8 cellular contexts compared by ENCODE assay signal in genomic region chr20:4064118-4064962, GRCh38. TPM values are rescaled to one million over a fixed set of nuclear protein-coding genes. Genes with fewer than 3 reads are reported as not detected.
DNase-seq lines count a peak whose midpoint lies in the region; ATAC-seq and TF ChIP-seq lines count a peak whose summit lies in the region.

No MANE protein-coding gene starts in this region.

- H3K4me1 ChIP-seq in colonic mucosa = peaks cover 8% of the 10 kb centered on the region
- peaks cover 53% of the 10 kb centered on the region for H3K4me1 ChIP-seq in lower lobe of right lung
- peaks cover 0 to 73% (median 25%) of the 10 kb centered on the region in 4 donors for H3K4me1 ChIP-seq in tibial nerve

- H3K36me3 ChIP-seq in colonic mucosa (no peaks in the 10 kb centered on the region), lower lobe of right lung (no peaks in the 10 kb centered on the region), tibial nerve (no peaks in the 10 kb centered on the region)

- peak; percentile 90 to 92 for ATAC-seq in lower lobe of right lung
- ATAC-seq in HG03521 (IDR thresholded peaks at IDR 0.05; ENCODE audit: unreplicated experiment) = no peak
- no peak for ATAC-seq in GM21447 (IDR thresholded peaks at IDR 0.05; ENCODE audit: unreplicated experiment)

- DNase-seq in Daoy (ENCODE audit: low read depth) = peak; percentile 95
- peak; percentile 81 to 94 for DNase-seq in NCI-H446 (lab: John Stamatoyannopoulos, UW)
- peak; percentile 92 for DNase-seq in colonic mucosa
- peak; percentile 88 for DNase-seq in lower lobe of right lung
- peak; percentile 88 to 93 for DNase-seq in tibial nerve (ENCODE audit: low spot score in 2 of 2)
- no peak for DNase-seq in NCI-H2081 treated with DMSO at 0.1 percent for 48 hours (lab: John Stamatoyannopoulos, UW)

- H3K9ac ChIP-seq in colonic mucosa (ENCODE audit: low read depth in 2 of 2, low read length in 2 of 2) = peak overlapping the region in 1 of 2 donors; percentile 38

- H3K27ac ChIP-seq in colonic mucosa (peak overlapping the region; percentile 56), lower lobe of right lung (peak overlapping the region; percentile 76), tibial nerve (peak overlapping the region; percentile 48 to 83 (median 66))

- TF ChIP-seq CTCF in colonic mucosa (IDR thresholded peaks at IDR 0.05) (no peak), lower lobe of right lung (IDR thresholded peaks at IDR 0.05) (no peak), tibial nerve (IDR thresholded peaks at IDR 0.05) (no peak)

- H3K4me3 ChIP-seq in colonic mucosa = no peak overlapping the region
- no peak overlapping the region for H3K4me3 ChIP-seq in lower lobe of right lung
- H3K4me3 ChIP-seq in tibial nerve = no peak overlapping the region

- H3K27me3 ChIP-seq in colonic mucosa = no peaks in the 10 kb centered on the region
- H3K27me3 ChIP-seq in lower lobe of right lung (ENCODE audit: low read depth) = no peaks in the 10 kb centered on the region
- H3K27me3 ChIP-seq in tibial nerve = no peaks in the 10 kb centered on the region

- intact Hi-C loops in colonic mucosa (cut with DNase I) (no loop called here), lower lobe of right lung (cut with DNase I) (no loop called here)

- H3K9me3 ChIP-seq in colonic mucosa (no peaks in the 10 kb centered on the region), lower lobe of right lung (no peaks in the 10 kb centered on the region), tibial nerve (no peaks in the 10 kb centered on the region)

- 21 to 25% methylated on average over 11 to 13 of the region's 13 CpGs for WGBS in tibial nerve, 2 donors

- TF ChIP-seq EP300 in tibial nerve (IDR thresholded peaks at IDR 0.05) = peak in 1 of 2 donors; percentile 72

- TF ChIP-seq POLR2A in tibial nerve (IDR thresholded peaks at IDR 0.05) = no peak

RNA-seq across cellular contexts. Expression of gene RNF24, which starts 49.0 kb away (rescaled TPM):
- total RNA-seq in Daoy (2014; rRNA removed; shearing (Covaris generic)) = 3.1 and 7.6 TPM in 2 replicates
- total RNA-seq in colonic mucosa (10 to 100 TPM in 1 of 2 donors, 1 to 10 TPM in 1; 4.2 to 13.4 TPM), lower lobe of right lung (25.1 TPM), tibial nerve (10 to 100 TPM; 17.0 to 25.5 (median 19.6) TPM)

Comparison
In these comparisons a context has a peak if more than half of its experiments do, and no peak if none do; other contexts are left out.
1. ATAC-seq: peak in lower lobe of right lung (2 of 2); none in HG03521 (single experiment) and GM21447 (single experiment).
2. Peak in every context shown above with its lines, with median percentiles within 50 percentile points of each other: H3K27ac ChIP-seq.